ENCODE assay signal across 8 cellular contexts in genomic region chr7:112449902-112450806, GRCh38. TPM values are rescaled to one million over a fixed set of nuclear protein-coding genes. Genes with fewer than 3 reads are reported as not detected.
A peak's percentile ranks its signal among the peaks of the same experiment; 100 is the strongest.
DNase-seq lines count a peak whose midpoint lies in the region; ATAC-seq and TF ChIP-seq lines count a peak whose summit lies in the region.

A gene with protein sequence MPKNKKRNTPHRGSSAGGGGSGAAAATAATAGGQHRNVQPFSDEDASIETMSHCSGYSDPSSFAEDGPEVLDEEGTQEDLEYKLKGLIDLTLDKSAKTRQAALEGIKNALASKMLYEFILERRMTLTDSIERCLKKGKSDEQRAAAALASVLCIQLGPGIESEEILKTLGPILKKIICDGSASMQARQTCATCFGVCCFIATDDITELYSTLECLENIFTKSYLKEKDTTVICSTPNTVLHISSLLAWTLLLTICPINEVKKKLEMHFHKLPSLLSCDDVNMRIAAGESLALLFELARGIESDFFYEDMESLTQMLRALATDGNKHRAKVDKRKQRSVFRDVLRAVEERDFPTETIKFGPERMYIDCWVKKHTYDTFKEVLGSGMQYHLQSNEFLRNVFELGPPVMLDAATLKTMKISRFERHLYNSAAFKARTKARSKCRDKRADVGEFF (plus strand): TSS chr7:112450460. CDS start chr7:112450689, 229 bp downstream.

- intact Hi-C loops in activated CD4-positive, alpha-beta T cell treated with anti-CD3 and anti-CD28 coated beads, Interleukin-2, amount 10 ng/mL, durations not matched to agents 24 days and 14 days (cut with micrococcal nuclease), result loop anchor here (1.0 kb wide), 6 partner anchors 59 to 668 kb away; partner anchors contain the start of genes DOCK4, SMIM30, TMEM168 and ZNF277
- intact Hi-C loops in colonic mucosa (cut with DNase I), result no loop called here

- peak; percentile 86 for DNase-seq in BJ (ENCODE audit: low read depth)
- peak; percentile 99 for DNase-seq in NCI-H526 treated with DMSO at 0.1 percent for 48 hours (lab: John Stamatoyannopoulos, UW)
- DNase-seq in activated CD4-positive, alpha-beta T cell treated with anti-CD3 and anti-CD28 coated beads, Interleukin-2, amount 10 ng/mL, durations not matched to agents 24 days and 14 days, result peak; percentile 100
- peak; percentile 99 for DNase-seq in colonic mucosa
- peak; percentile 99 to 100 for DNase-seq in stimulated activated CD4-positive, alpha-beta T cell treated with anti-CD3 and anti-CD28 coated beads, Interleukin-1b, Interleukin-23, amount 100 ng/mL, for 4 hours (ENCODE audit: low read depth in 2 of 2)

- no peaks in the 10 kb centered on the region for H3K27me3 ChIP-seq in BJ (ENCODE audit: control insufficient read depth, insufficient read depth, low read length)
- H3K27me3 ChIP-seq in colonic mucosa, result no peaks in the 10 kb centered on the region
- no peaks in the 10 kb centered on the region for H3K27me3 ChIP-seq in layer of hippocampus (ENCODE audit: control insufficient read depth, insufficient read depth, low read length)

- H3K4me3 Mint-ChIP-seq in activated CD4-positive, alpha-beta T cell treated with anti-CD3 and anti-CD28 coated beads, Interleukin-2, amount 10 ng/mL, durations not matched to agents 24 days and 14 days, result peak within 1 kb of the TSS; percentile 99

- CTCF ChIA-PET in BJ (lab: Yijun Ruan, JAX), result interaction anchor here (1.0 to 3.2 kb wide), 4 partner anchors 9 to 46 kb away, joined by 3 to 16 read pairs (median 5); no protein-coding TSS in a partner anchor

- peak within 1 kb of the TSS; percentile 99 for H3K27ac Mint-ChIP-seq in activated CD4-positive, alpha-beta T cell treated with anti-CD3 and anti-CD28 coated beads, Interleukin-2, amount 10 ng/mL, durations not matched to agents 24 days and 14 days

- H3K4me1 Mint-ChIP-seq in activated CD4-positive, alpha-beta T cell treated with anti-CD3 and anti-CD28 coated beads, Interleukin-2, amount 10 ng/mL, durations not matched to agents 24 days and 14 days, result peaks cover 46% of the 10 kb centered on the region

- peak within 1 kb of the TSS; percentile 93 for H3K27ac ChIP-seq in colonic mucosa
- H3K27ac ChIP-seq in layer of hippocampus (ENCODE audit: low read depth, low read length), result peak within 1 kb of the TSS; percentile 98

- H3K9me3 Mint-ChIP-seq in activated CD4-positive, alpha-beta T cell treated with anti-CD3 and anti-CD28 coated beads, Interleukin-2, amount 10 ng/mL, durations not matched to agents 24 days and 14 days, result no peaks in the 10 kb centered on the region

- H3K36me3 Mint-ChIP-seq in activated CD4-positive, alpha-beta T cell treated with anti-CD3 and anti-CD28 coated beads, Interleukin-2, amount 10 ng/mL, durations not matched to agents 24 days and 14 days (ENCODE audit: low read depth), result peaks cover 12% of the 10 kb centered on the region

- H3K9me3 ChIP-seq in colonic mucosa, result no peaks in the 10 kb centered on the region

- TF ChIP-seq CTCF in BJ (IDR thresholded peaks at IDR 0.05; ENCODE audit: insufficient read depth, low read depth, low read length) (no peak), colonic mucosa (IDR thresholded peaks at IDR 0.05) (no peak)

- POLR2A ChIA-PET in BJ (lab: Charles Lee), result interaction anchor here (1.7 kb wide), 1 partner anchor 34 kb away, joined by 8 read pairs; no protein-coding TSS in a partner anchor

- no peaks in the 10 kb centered on the region for H3K36me3 ChIP-seq in BJ (ENCODE audit: control insufficient read depth, insufficient read depth, low read length)
- H3K36me3 ChIP-seq in colonic mucosa, result no peaks in the 10 kb centered on the region

- ATAC-seq in GM19324 (IDR thresholded peaks at IDR 0.05; ENCODE audit: low FRiP score, unreplicated experiment) (peak; percentile 85), HG03469 (IDR thresholded peaks at IDR 0.05; ENCODE audit: unreplicated experiment) (peak; percentile 65)

- peaks cover 8% of the 10 kb centered on the region for H3K4me1 ChIP-seq in colonic mucosa

- H3K9ac ChIP-seq in colonic mucosa (ENCODE audit: low read depth in 2 of 2, low read length in 2 of 2), result peak within 1 kb of the TSS; percentile 80 to 97

- no peaks in the 10 kb centered on the region for H3K27me3 Mint-ChIP-seq in activated CD4-positive, alpha-beta T cell treated with anti-CD3 and anti-CD28 coated beads, Interleukin-2, amount 10 ng/mL, durations not matched to agents 24 days and 14 days

- H3K4me3 ChIP-seq in BJ (ENCODE audit: low read depth, low read length) (peak within 1 kb of the TSS; percentile 100), colonic mucosa (peak within 1 kb of the TSS; percentile 66)

RNA-seq across cellular contexts. Expression of the gene that starts here (rescaled TPM):
- 24.2 and 39.6 TPM in 2 replicates for polyA plus RNA-seq in BJ (2011; rRNA removed)
- polyA minus RNA-seq in BJ (2011; rRNA and poly(A)+ RNA removed), result 16.1 and 19.6 TPM in 2 replicates
- total RNA-seq in activated CD4-positive, alpha-beta T cell treated with anti-CD3 and anti-CD28 coated beads, Interleukin-2, amount 10 ng/mL, durations not matched to agents 24 days and 14 days, result 70.7 and 72.8 TPM in 2 replicates
- total RNA-seq in colonic mucosa, result 10 to 100 TPM; 35.9 to 41.0 TPM

Comparison
In these comparisons a context has a peak if more than half of its experiments do, and no peak if none do; other contexts are left out.
1. Peak in every context shown above with its lines: DNase-seq, ATAC-seq, H3K4me3 ChIP-seq and H3K27ac ChIP-seq.